In the genomic region with DNA sequence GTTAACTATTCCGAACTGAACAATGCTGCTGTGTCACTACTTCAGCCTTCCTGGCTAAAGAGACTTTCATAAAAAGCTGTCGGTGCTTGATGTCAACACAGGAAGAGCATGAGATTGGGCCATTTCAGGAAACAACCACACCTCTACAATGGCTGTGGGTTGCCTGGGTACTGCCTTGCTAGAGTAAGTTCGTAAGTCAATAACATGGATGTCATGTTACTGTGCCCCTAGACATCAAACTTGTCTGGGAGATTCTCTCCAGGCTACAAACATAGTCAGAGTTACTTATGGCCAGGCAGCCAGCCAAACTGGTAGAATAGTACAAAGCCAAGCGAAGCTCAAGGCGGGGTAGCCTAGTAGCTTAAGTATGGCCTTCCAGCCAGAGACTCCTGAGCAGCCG, we compare ENCODE assay signal across 13 cellular contexts. TPM values are rescaled to one million over a fixed set of nuclear protein-coding genes. Genes with fewer than 3 reads are reported as not detected.
A peak's percentile ranks its signal among the peaks of the same experiment; 100 is the strongest.
DNase-seq lines count a peak whose midpoint lies in the region; ATAC-seq and TF ChIP-seq lines count a peak whose summit lies in the region.
"Had no signal": no experiment of that assay in that cellular context is flagged by ENCODE, and none has a peak within 500 bp of the region (broad histone marks: within the 10 kb centered on the region; RNA-seq: fewer than 3 reads in every experiment).

No MANE protein-coding gene starts in this region.

- intact Hi-C loops in CD8-positive, alpha-beta T cell (cut with DNase I, micrococcal nuclease) = no loop called here
- intact Hi-C loops in activated CD4-positive, alpha-beta memory T cell treated with anti-CD3 and anti-CD28 coated beads for 36 hours (cut with micrococcal nuclease) = no loop called here
- intact Hi-C loops in prostate gland (cut with DNase I) = loop anchor here (5.0 kb wide), 1 partner anchor 52 kb away; no protein-coding TSS in a partner anchor
- intact Hi-C loops in A673 (cut with micrococcal nuclease; ENCODE audit: unreplicated experiment) = no loop called here

- H3K9me3 ChIP-seq in CD8-positive, alpha-beta T cell (ENCODE audit: low read length) = no peaks in the 10 kb centered on the region
- no peaks in the 10 kb centered on the region for H3K9me3 ChIP-seq in prostate gland
- no peaks in the 10 kb centered on the region for H3K9me3 ChIP-seq in A673 (ENCODE audit: low read depth, low read length, poor library complexity, severe bottlenecking)
- H3K9me3 ChIP-seq: adrenal gland had no signal

- ATAC-seq in CD8-positive, alpha-beta T cell = peak; percentile 38

- no peak overlapping the region for H3K4me3 ChIP-seq in CD8-positive, alpha-beta T cell (ENCODE audit: low read depth, low read length)
- H3K4me3 ChIP-seq in fibroblast of pulmonary artery (replicated peaks; ENCODE audit: low read depth, low read length) = no peak overlapping the region
- H3K4me3 ChIP-seq in prostate gland = no peak overlapping the region
- H3K4me3 ChIP-seq in A673 (ENCODE audit: low read depth, low read length, poor library complexity, severe bottlenecking) = no peak overlapping the region
- H3K4me3 ChIP-seq: adrenal gland had no signal

- no peak overlapping the region for H3K4me3 Mint-ChIP-seq in CD8-positive, alpha-beta T cell
- H3K4me3 Mint-ChIP-seq in activated CD4-positive, alpha-beta memory T cell treated with anti-CD3 and anti-CD28 coated beads for 36 hours = no peak overlapping the region

- peak overlapping the region; percentile 70 for H3K27ac Mint-ChIP-seq in CD8-positive, alpha-beta T cell
- H3K27ac Mint-ChIP-seq in activated CD4-positive, alpha-beta memory T cell treated with anti-CD3 and anti-CD28 coated beads for 36 hours = peak overlapping the region; percentile 36

- peaks cover 73% of the 10 kb centered on the region for H3K4me1 Mint-ChIP-seq in CD8-positive, alpha-beta T cell (ENCODE audit: low read depth)
- peaks cover 63% of the 10 kb centered on the region for H3K4me1 Mint-ChIP-seq in activated CD4-positive, alpha-beta memory T cell treated with anti-CD3 and anti-CD28 coated beads for 36 hours (ENCODE audit: low read depth)

- no peaks in the 10 kb centered on the region for H3K27me3 Mint-ChIP-seq in CD8-positive, alpha-beta T cell (ENCODE audit: low read depth)
- H3K27me3 Mint-ChIP-seq in activated CD4-positive, alpha-beta memory T cell treated with anti-CD3 and anti-CD28 coated beads for 36 hours = no peaks in the 10 kb centered on the region

- TF ChIP-seq POLR2A in prostate gland (IDR thresholded peaks at IDR 0.05) = no peak

- no peak overlapping the region for H3K27ac ChIP-seq in CD8-positive, alpha-beta T cell (ENCODE audit: low read depth, low read length)
- H3K27ac ChIP-seq in prostate gland = peak overlapping the region; percentile 74 to 79
- no peak overlapping the region for H3K27ac ChIP-seq in A673 (ENCODE audit: low read depth, low read length, poor library complexity, severe bottlenecking)

- no peak for TF ChIP-seq CTCF in CD8-positive, alpha-beta T cell (IDR thresholded peaks at IDR 0.05)
- no peak for TF ChIP-seq CTCF in fibroblast of pulmonary artery (IDR thresholded peaks at IDR 0.05; ENCODE audit: low read length, missing control alignments)
- no peak for TF ChIP-seq CTCF in prostate gland (IDR thresholded peaks at IDR 0.05)
- TF ChIP-seq CTCF in GM10266 (IDR thresholded peaks at IDR 0.05; ENCODE audit: control insufficient read depth, insufficient read depth, low read depth, missing control alignments) = no peak
- TF ChIP-seq CTCF in A673 (conservative IDR thresholded peaks at IDR 0.05; ENCODE audit: low read depth, low read length) = no peak

- H3K4me1 ChIP-seq in CD8-positive, alpha-beta T cell (ENCODE audit: insufficient read depth, low read length) = peaks cover 44% of the 10 kb centered on the region
- H3K4me1 ChIP-seq in prostate gland (replicated peaks) (peaks cover 24% of the 10 kb centered on the region), A673 (ENCODE audit: insufficient read depth, low read length, poor library complexity, severe bottlenecking) (no peaks in the 10 kb centered on the region)

- peaks cover 93% of the 10 kb centered on the region for H3K36me3 Mint-ChIP-seq in CD8-positive, alpha-beta T cell
- H3K36me3 Mint-ChIP-seq in activated CD4-positive, alpha-beta memory T cell treated with anti-CD3 and anti-CD28 coated beads for 36 hours = peaks cover 49% of the 10 kb centered on the region

- H3K36me3 ChIP-seq in CD8-positive, alpha-beta T cell (ENCODE audit: insufficient read depth, low read length) = peaks cover 51% of the 10 kb centered on the region
- peaks cover 0 to 12% of the 10 kb centered on the region in 2 donors for H3K36me3 ChIP-seq in prostate gland
- H3K36me3 ChIP-seq in A673 (ENCODE audit: insufficient read depth, low read length, poor library complexity, severe bottlenecking) = peaks cover 24% of the 10 kb centered on the region

- WGBS in prostate gland = 46% methylated on average over 6 of the region's 6 CpGs

- POLR2A ChIA-PET in CD8-positive, alpha-beta T cell (lab: Charles Lee) = no interaction called here
- POLR2A ChIA-PET in activated CD4-positive, alpha-beta memory T cell treated with anti-CD3 and anti-CD28 coated beads for 36 hours (lab: Charles Lee) = no interaction called here
- POLR2A ChIA-PET in A673 (lab: Charles Lee; ENCODE audit: low non-redundant PET) = no interaction called here

- CTCF ChIA-PET in CD8-positive, alpha-beta T cell (lab: Charles Lee) = interaction anchor here (0.9 kb wide), 1 partner anchor 15 kb away, joined by 3 read pairs; no protein-coding TSS in a partner anchor
- CTCF ChIA-PET in activated CD4-positive, alpha-beta memory T cell treated with anti-CD3 and anti-CD28 coated beads for 36 hours (lab: Charles Lee) = no interaction called here
- CTCF ChIA-PET in A673 (lab: Charles Lee) = no interaction called here

- no peaks in the 10 kb centered on the region for H3K9me3 Mint-ChIP-seq in CD8-positive, alpha-beta T cell
- H3K9me3 Mint-ChIP-seq in activated CD4-positive, alpha-beta memory T cell treated with anti-CD3 and anti-CD28 coated beads for 36 hours = no peaks in the 10 kb centered on the region

- BruUV-seq in A673 (replicated peaks; lab: Mats Ljungman, UMichigan) = no TSS peak

- no peak for DNase-seq in CD8-positive, alpha-beta T cell
- DNase-seq in activated CD4-positive, alpha-beta memory T cell treated with anti-CD3 and anti-CD28 coated beads for 36 hours = no peak
- peak; percentile 54 for DNase-seq in fibroblast of pulmonary artery (ENCODE audit: low read depth)
- DNase-seq in prostate gland (ENCODE audit: low spot score) = peak; percentile 49
- DNase-seq in GM10266 (ENCODE audit: extremely low spot score) = no peak
- no peak for DNase-seq in UCSD-AML1 (lab: John Stamatoyannopoulos, UW; ENCODE audit: unreplicated experiment)
- no peak for DNase-seq in A673 (ENCODE audit: low spot score)
- no peak for DNase-seq in SK-N-DZ (ENCODE audit: low spot score)
- DNase-seq: adrenal gland; KG1; NCI-H1436; stimulated activated CD4-positive, alpha-beta T cell treated with anti-CD3 and anti-CD28 coated beads, Interleukin-2, amount 100 ng/mL, for 48 hours; T-helper 9 cell had no signal

- no peaks in the 10 kb centered on the region for H3K27me3 ChIP-seq in CD8-positive, alpha-beta T cell (ENCODE audit: insufficient read depth, low read length)
- H3K27me3 ChIP-seq in prostate gland (replicated peaks; ENCODE audit: insufficient read depth) = no peaks in the 10 kb centered on the region
- H3K27me3 ChIP-seq in A673 (replicated peaks; ENCODE audit: insufficient read depth, low read depth, low read length, poor library complexity) = no peaks in the 10 kb centered on the region
- H3K27me3 ChIP-seq: adrenal gland had no signal

RNA-seq across cellular contexts. Expression of gene MAX, which starts 23.1 kb away (rescaled TPM):
- 100 to 1,000 TPM; 143 to 153 TPM for total RNA-seq in CD8-positive, alpha-beta T cell
- 10 to 100 TPM; 74.5 to 80.7 TPM for total RNA-seq in activated CD4-positive, alpha-beta memory T cell treated with anti-CD3 and anti-CD28 coated beads for 36 hours
- 10 to 100 TPM; 73.2 to 79.0 TPM for total RNA-seq in prostate gland
- 75.1 and 81.2 TPM in 2 replicates for total RNA-seq in A673 (2021)
- 36.6 and 38.1 TPM in 2 replicates for polyA plus RNA-seq in SK-N-DZ (2014; cell fraction: cytosol; rRNA removed)
- polyA plus RNA-seq in SK-N-DZ (2014; cell fraction: nucleus; rRNA removed) = 20.2 and 22.4 TPM in 2 replicates

Comparison
In these comparisons a context has a peak if more than half of its experiments do, and no peak if none do; other contexts are left out.
1. DNase-seq: peak in fibroblast of pulmonary artery (single experiment) and prostate gland (single experiment); none in CD8-positive, alpha-beta T cell (0 of 7), activated CD4-positive, alpha-beta memory T cell treated with anti-CD3 and anti-CD28 coated beads for 36 hours (single experiment), GM10266 (single experiment), UCSD-AML1 (single experiment), A673 (single experiment) and SK-N-DZ (single experiment).
2. H3K27ac ChIP-seq: peak in prostate gland (2 of 2); none in CD8-positive, alpha-beta T cell (single experiment) and A673 (single experiment).